In genomic region chr10:22316286-22317120, GRCh38 we compare ENCODE assay signal across 8 cellular contexts. TPM values are rescaled to one million over a fixed set of nuclear protein-coding genes. Genes with fewer than 3 reads are reported as not detected.
A peak's percentile ranks its signal among the peaks of the same experiment; 100 is the strongest.
DNase-seq lines count a peak whose midpoint lies in the region; ATAC-seq and TF ChIP-seq lines count a peak whose summit lies in the region.

Gene COMMD3 (plus strand): TSS chr10:22316388. CDS start chr10:22316418, 30 bp downstream.

- TF ChIP-seq CTCF in Calu3 (IDR thresholded peaks at IDR 0.05; ENCODE audit: unreplicated experiment) = no peak

- CTCF ChIA-PET in Calu3 (lab: Charles Lee) = interaction anchor here (0.5 to 0.9 kb wide), 4 partner anchors 24 to 312 kb away, joined by 3 to 5 read pairs (median 4); no protein-coding TSS in a partner anchor

- no TSS peak for BruUV-seq in Calu3 (replicated peaks; lab: Mats Ljungman, UMichigan)

- H3K4me1 ChIP-seq in esophagus (ENCODE audit: control insufficient read depth in 2 of 2, insufficient read depth in 2 of 2, low read length in 1 of 2) = no peaks in the 10 kb centered on the region
- peaks cover 5% of the 10 kb centered on the region in 2 donors for H3K4me1 ChIP-seq in mucosa of rectum (ENCODE audit: control insufficient read depth in 2 of 2, insufficient read depth in 2 of 2, low read length in 2 of 2)

- ATAC-seq in GM19455 (IDR thresholded peaks at IDR 0.05; ENCODE audit: unreplicated experiment) (peak; percentile 57), HG03571 (IDR thresholded peaks at IDR 0.05; ENCODE audit: unreplicated experiment) (peak; percentile 56)

- no peaks in the 10 kb centered on the region for H3K4me1 Mint-ChIP-seq in Calu3 (ENCODE audit: low read depth, unreplicated experiment)
- H3K4me1 Mint-ChIP-seq in activated T-cell treated with anti-CD3 and anti-CD28 coated beads, Interleukin-2, amount 50 U/mL, for 24 hours (ENCODE audit: low read depth) = peaks cover 42% of the 10 kb centered on the region

- 1% methylated on average over 44 to 64 of the region's 64 CpGs for WGBS in esophagus, 2 donors

- intact Hi-C loops in Calu3 (cut with micrococcal nuclease; ENCODE audit: unreplicated experiment) = loop anchor here (5.0 kb wide), 2 partner anchors 89 to 314 kb away; partner anchors contain the start of gene DNAJC1

- peak within 1 kb of the TSS; percentile 98 for H3K27ac Mint-ChIP-seq in Calu3 (ENCODE audit: unreplicated experiment)
- H3K27ac Mint-ChIP-seq in activated T-cell treated with anti-CD3 and anti-CD28 coated beads, Interleukin-2, amount 50 U/mL, for 24 hours = peak within 1 kb of the TSS; percentile 93

- H3K27me3 ChIP-seq in esophagus (ENCODE audit: control insufficient read depth in 1 of 2, insufficient read depth in 2 of 2, low read length in 2 of 2) = peaks cover 0 to 1% of the 10 kb centered on the region in 2 donors
- no peaks in the 10 kb centered on the region for H3K27me3 ChIP-seq in mucosa of rectum (ENCODE audit: control insufficient read depth in 2 of 2, insufficient read depth in 2 of 2, low read length in 2 of 2)

- H3K27ac ChIP-seq in esophagus (ENCODE audit: low read depth in 2 of 2, low read length in 1 of 2) (peak within 1 kb of the TSS; percentile 81 to 93), mucosa of rectum (ENCODE audit: low read depth in 2 of 2, low read length in 2 of 2) (peak within 1 kb of the TSS; percentile 86 to 90)

- H3K4me3 ChIP-seq in esophagus (ENCODE audit: low read depth in 1 of 2, low read length in 2 of 2) (peak within 1 kb of the TSS; percentile 67 to 86), mucosa of rectum (ENCODE audit: low read length in 2 of 2) (peak within 1 kb of the TSS; percentile 75 to 87)

- no peaks in the 10 kb centered on the region for H3K9me3 ChIP-seq in esophagus (ENCODE audit: control insufficient read depth in 2 of 2, insufficient read depth in 1 of 2, low read depth in 1 of 2, low read length in 1 of 2)
- H3K9me3 ChIP-seq in mucosa of rectum (ENCODE audit: control insufficient read depth in 2 of 2, low read length in 2 of 2) = no peaks in the 10 kb centered on the region

- peak; percentile 80 for DNase-seq in Calu3
- peak; percentile 93 for DNase-seq in OCI-M1 (lab: John Stamatoyannopoulos, UW)
- peak; percentile 87 for DNase-seq in activated T-cell treated with anti-CD3 and anti-CD28 coated beads, Interleukin-2, amount 50 U/mL, for 24 hours
- DNase-seq in stimulated activated naive CD4-positive, alpha-beta T cell treated with Interleukin-2 at 50 U/mL for 16 hours (lab: John Stamatoyannopoulos, UW) = peak; percentile 75

- H3K9ac ChIP-seq in mucosa of rectum (ENCODE audit: low read depth in 1 of 2, low read length in 2 of 2) = peak within 1 kb of the TSS; percentile 87 to 95

- H3K36me3 ChIP-seq in esophagus (ENCODE audit: control insufficient read depth in 2 of 2, insufficient read depth in 2 of 2, low read length in 1 of 2) = no peaks in the 10 kb centered on the region
- H3K36me3 ChIP-seq in mucosa of rectum (ENCODE audit: control insufficient read depth in 2 of 2, insufficient read depth in 2 of 2, low read length in 2 of 2) = no peaks in the 10 kb centered on the region

- no peaks in the 10 kb centered on the region for H3K27me3 Mint-ChIP-seq in Calu3 (ENCODE audit: unreplicated experiment)
- peaks cover 17% of the 10 kb centered on the region for H3K27me3 Mint-ChIP-seq in activated T-cell treated with anti-CD3 and anti-CD28 coated beads, Interleukin-2, amount 50 U/mL, for 24 hours

- H3K4me3 Mint-ChIP-seq in Calu3 (ENCODE audit: low read depth, unreplicated experiment) = peak within 1 kb of the TSS; percentile 86
- H3K4me3 Mint-ChIP-seq in activated T-cell treated with anti-CD3 and anti-CD28 coated beads, Interleukin-2, amount 50 U/mL, for 24 hours = peak within 1 kb of the TSS; percentile 93

- H3K36me3 Mint-ChIP-seq in Calu3 (ENCODE audit: insufficient read depth, unreplicated experiment) = peaks cover 36% of the 10 kb centered on the region
- peaks cover 23% of the 10 kb centered on the region for H3K36me3 Mint-ChIP-seq in activated T-cell treated with anti-CD3 and anti-CD28 coated beads, Interleukin-2, amount 50 U/mL, for 24 hours (ENCODE audit: low read depth)

- no peaks in the 10 kb centered on the region for H3K9me3 Mint-ChIP-seq in Calu3 (ENCODE audit: low read depth, unreplicated experiment)
- H3K9me3 Mint-ChIP-seq in activated T-cell treated with anti-CD3 and anti-CD28 coated beads, Interleukin-2, amount 50 U/mL, for 24 hours = no peaks in the 10 kb centered on the region

RNA-seq across cellular contexts. Expression of gene COMMD3, which starts in this region (rescaled TPM):
- total RNA-seq in Calu3 (2022) = 28.9 and 39.5 TPM in 2 replicates
- 10 to 100 TPM; 34.7 to 36.7 TPM for polyA plus RNA-seq in esophagus

Comparison
In these comparisons a context has a peak if more than half of its experiments do, and no peak if none do; other contexts are left out.
1. Peak in every context shown above with its lines: DNase-seq, ATAC-seq, H3K4me3 ChIP-seq and H3K27ac ChIP-seq.